27 cellular contexts compared by ENCODE assay signal in the genomic region with DNA sequence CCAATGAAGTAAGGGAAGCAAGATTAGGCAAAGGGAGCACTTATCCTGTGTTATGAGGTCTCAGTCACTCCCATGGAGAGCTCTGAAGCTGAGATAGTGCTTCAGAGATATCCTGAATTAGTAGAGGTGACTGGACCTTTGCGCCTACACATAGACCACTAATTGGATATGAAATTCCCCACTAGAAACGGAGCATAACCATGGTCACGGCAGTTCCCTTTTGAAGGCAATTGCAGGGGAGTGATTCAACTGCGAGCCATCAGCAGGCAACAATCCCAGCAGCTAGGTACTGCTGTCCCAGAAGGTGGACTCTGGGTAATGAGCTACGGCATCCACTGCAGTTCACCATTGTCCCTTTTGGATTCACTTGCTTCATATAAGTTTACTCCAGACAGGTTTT.
"Had no signal": no experiment of that assay in that cellular context is flagged by ENCODE, and none has a peak within 500 bp of the region (broad histone marks: within the 10 kb centered on the region; RNA-seq: fewer than 3 reads in every experiment).

No MANE protein-coding gene starts in this region.

- H3K4me3 ChIP-seq: cardiac muscle cell, colonic mucosa, esophagus muscularis mucosa, pancreas, prostate gland, sigmoid colon, uterus had no signal

- ATAC-seq: activated CD8-positive, alpha-beta memory T cell treated with anti-CD3 and anti-CD28 coated beads, Interleukin-2, amount 10 ng/mL, durations not matched to agents 7 days and 5 days; activated CD8-positive, alpha-beta T cell treated with anti-CD3 and anti-CD28 coated beads for 36 hours; activated naive CD4-positive, alpha-beta T cell treated with anti-CD3 and anti-CD28 coated beads, Interleukin-2, amount 50 U/mL, for 72 hours; activated T-cell treated with anti-CD3 and anti-CD28 coated beads, Interleukin-2, amount 50 U/mL, for 72 hours; foreskin keratinocyte; left cardiac atrium; pancreas; stimulated activated effector memory CD8-positive, alpha-beta T cell treated with anti-CD3 and anti-CD28 coated beads, Interleukin-12 subunit alpha, Interleukin-12 subunit beta, amount 100 ng/mL, for 72 hours; T-helper 17 cell; WTC11 had no signal

- DNase-seq: activated CD4-positive, alpha-beta T cell treated with anti-CD3 and anti-CD28 coated beads for 1 hour; activated CD4-positive, alpha-beta T cell treated with anti-CD3 and anti-CD28 coated beads, Interleukin-2, amount 50 U/mL, for 1 hour; activated CD8-positive, alpha-beta memory T cell treated with anti-CD3 and anti-CD28 coated beads, Interleukin-2, amount 10 ng/mL, durations not matched to agents 7 days and 5 days; activated CD8-positive, alpha-beta T cell treated with anti-CD3 and anti-CD28 coated beads for 36 hours; activated naive CD4-positive, alpha-beta T cell; activated T-cell treated with anti-CD3 and anti-CD28 coated beads, Interleukin-2, amount 50 U/mL, for 72 hours; anterior cingulate cortex; cerebellar nuclear complex; colonic mucosa; endodermal cell; foreskin keratinocyte; left cardiac atrium; mammary epithelial cell; naive B cell; pancreas; sigmoid colon; small intestine; stimulated activated CD4-positive, alpha-beta T cell treated with anti-CD3 and anti-CD28 coated beads, Interleukin-4, amount 100 ng/mL, for 24 hours; T-helper 17 cell; T1000; uterus had no signal

- H3K27me3 ChIP-seq: cardiac muscle cell, colonic mucosa, esophagus muscularis mucosa, foreskin keratinocyte, pancreas, sigmoid colon, uterus had no signal

- H3K36me3 ChIP-seq: cardiac muscle cell, colonic mucosa, esophagus muscularis mucosa, pancreas, prostate gland, sigmoid colon, uterus had no signal
